10 cellular contexts compared by ENCODE assay signal in genomic region chr3:11964553-11964952, GRCh38. TPM values are rescaled to one million over a fixed set of nuclear protein-coding genes. Genes with fewer than 3 reads are reported as not detected.
"Had no signal": no experiment of that assay in that cellular context is flagged by ENCODE, and none has a peak within 500 bp of the region (broad histone marks: within the 10 kb centered on the region; RNA-seq: fewer than 3 reads in every experiment).

No MANE protein-coding gene starts in this region.

- H3K9me3 ChIP-seq: HAP-1 had no signal

- H3K4me1 ChIP-seq: HAP-1 had no signal

- H3K36me3 ChIP-seq: HAP-1 had no signal

- DNase-seq: GM23248, GOT3, H7, H9, HCEC 1CT, HFFc6 had no signal

- H3K27ac ChIP-seq: GM23248 had no signal

- H3K4me1 Mint-ChIP-seq: GM23338, H9 had no signal

- H3K4me2 ChIP-seq: GM23338 had no signal

- ATAC-seq: GM23338, HCT116 had no signal

- FAIRE-seq: H54 had no signal

- H2AFZ ChIP-seq: GM23248 had no signal

- H3K27ac Mint-ChIP-seq: GM23338, H9, HFFc6 had no signal

- H3K4me3 ChIP-seq: GM23248, GM23338, HAP-1 had no signal

- H3K9ac ChIP-seq: GM23248 had no signal

- H3K4me3 Mint-ChIP-seq: GM23338, H9, HFFc6 had no signal

RNA-seq across cellular contexts. Expression of gene SYN2, which starts 39.6 kb away (rescaled TPM):
- total RNA-seq: GM23248 had no signal
- polyA plus RNA-seq: GM23248 had no signal
